18 cellular contexts compared by ENCODE assay signal in the genomic region with DNA sequence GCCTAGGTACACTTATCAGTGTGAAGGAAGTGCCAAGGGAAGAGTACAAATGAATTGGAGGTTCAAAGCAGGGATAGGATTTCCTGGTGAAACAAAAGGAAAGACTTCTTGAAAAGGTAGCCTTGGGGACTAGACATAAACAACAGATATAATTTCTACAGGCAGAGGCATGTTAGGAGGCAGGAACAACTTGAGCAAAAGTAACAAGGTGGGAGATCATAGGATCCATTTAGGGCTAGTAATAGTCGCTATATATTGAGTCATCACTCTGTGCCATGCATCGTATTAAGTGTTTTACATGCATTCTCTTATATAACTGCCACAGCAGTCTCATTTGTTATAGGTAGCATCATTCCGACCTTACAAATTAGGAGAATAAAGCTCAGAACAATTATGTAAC.
"Had no signal": no experiment of that assay in that cellular context is flagged by ENCODE, and none has a peak within 500 bp of the region (broad histone marks: within the 10 kb centered on the region; RNA-seq: fewer than 3 reads in every experiment).

No MANE protein-coding gene starts in this region.

- H3K36me3 ChIP-seq: cardiac muscle cell, colonic mucosa, sigmoid colon, upper lobe of right lung had no signal

- H3K27ac ChIP-seq: cardiac muscle cell, colonic mucosa, sigmoid colon, upper lobe of right lung had no signal

- H3K4me3 Mint-ChIP-seq: activated CD8-positive, alpha-beta memory T cell treated with anti-CD3 and anti-CD28 coated beads, Interleukin-2, amount 10 ng/mL, durations not matched to agents 7 days and 5 days; activated T-helper 1 cell treated with anti-CD3 and anti-CD28 coated beads, Interleukin-12 subunit alpha, Interleukin-12 subunit beta, Interleukin-2, Interleukin-4 antibody, amounts not matched to agents 30 ng/mL and 10 ng/mL and 1 ng/mL, durations not matched to agents 14 hours and 24 hours and 36 hours; natural killer cell treated with Interleukin-12 subunit alpha and Interleukin-12 subunit beta and Interleukin-15 and Interleukin-18, amount 100 ng/mL, for 72 hours; stimulated activated naive CD8-positive, alpha-beta T cell treated with anti-CD3 and anti-CD28 coated beads, Interleukin-15, Interleukin-2, amounts not matched to agents 100 ng/mL and 50 ng/mL, for 24 hours had no signal

- H3K4me1 Mint-ChIP-seq: activated CD8-positive, alpha-beta memory T cell treated with anti-CD3 and anti-CD28 coated beads, Interleukin-2, amount 10 ng/mL, durations not matched to agents 7 days and 5 days had no signal

- H3K36me3 Mint-ChIP-seq: activated CD8-positive, alpha-beta memory T cell treated with anti-CD3 and anti-CD28 coated beads, Interleukin-2, amount 10 ng/mL, durations not matched to agents 7 days and 5 days had no signal

- H3K27me3 ChIP-seq: cardiac muscle cell, colonic mucosa, sigmoid colon, upper lobe of right lung had no signal

- H3K27ac Mint-ChIP-seq: activated CD8-positive, alpha-beta memory T cell treated with anti-CD3 and anti-CD28 coated beads, Interleukin-2, amount 10 ng/mL, durations not matched to agents 7 days and 5 days; activated T-helper 1 cell treated with anti-CD3 and anti-CD28 coated beads, Interleukin-12 subunit alpha, Interleukin-12 subunit beta, Interleukin-2, Interleukin-4 antibody, amounts not matched to agents 30 ng/mL and 10 ng/mL and 1 ng/mL, durations not matched to agents 14 hours and 24 hours and 36 hours; natural killer cell treated with Interleukin-12 subunit alpha and Interleukin-12 subunit beta and Interleukin-15 and Interleukin-18, amount 100 ng/mL, for 72 hours; stimulated activated naive CD8-positive, alpha-beta T cell treated with anti-CD3 and anti-CD28 coated beads, Interleukin-15, Interleukin-2, amounts not matched to agents 100 ng/mL and 50 ng/mL, for 24 hours had no signal

- H3K27me3 Mint-ChIP-seq: stimulated activated naive CD8-positive, alpha-beta T cell treated with anti-CD3 and anti-CD28 coated beads, Interleukin-15, Interleukin-2, amounts not matched to agents 100 ng/mL and 50 ng/mL, for 24 hours had no signal

- DNase-seq: activated CD4-positive, alpha-beta T cell treated with anti-CD3 and anti-CD28 coated beads, Interleukin-2, amount 50 U/mL, for 4 hours; activated CD4-positive, CD25-positive, alpha-beta regulatory T cell treated with anti-CD3 and anti-CD28 coated beads, Interleukin-2, amount 50 U/mL, for 72 hours; activated CD8-positive, alpha-beta memory T cell treated with anti-CD3 and anti-CD28 coated beads, Interleukin-2, amount 10 ng/mL, durations not matched to agents 7 days and 5 days; activated naive CD4-positive, alpha-beta T cell; aorta; effector memory CD4-positive, alpha-beta T cell; glutamatergic neuron; nucleus accumbens; sigmoid colon; stimulated activated CD4-positive, alpha-beta T cell treated with anti-CD3 and anti-CD28 coated beads, Interleukin-4, amount 100 ng/mL, for 1 hour; T-helper 9 cell; upper lobe of right lung had no signal

- ATAC-seq: activated CD8-positive, alpha-beta memory T cell treated with anti-CD3 and anti-CD28 coated beads, Interleukin-2, amount 10 ng/mL, durations not matched to agents 7 days and 5 days; natural killer cell treated with Interleukin-12 subunit alpha and Interleukin-12 subunit beta and Interleukin-15 and Interleukin-18, amount 100 ng/mL, for 72 hours; upper lobe of right lung had no signal

- H3K4me3 ChIP-seq: cardiac muscle cell, colonic mucosa, mucosa of descending colon, sigmoid colon, upper lobe of right lung had no signal

- H3K4me1 ChIP-seq: colonic mucosa, upper lobe of right lung had no signal
